Comparison of ENCODE assay signal across 16 cellular contexts in the genomic region with DNA sequence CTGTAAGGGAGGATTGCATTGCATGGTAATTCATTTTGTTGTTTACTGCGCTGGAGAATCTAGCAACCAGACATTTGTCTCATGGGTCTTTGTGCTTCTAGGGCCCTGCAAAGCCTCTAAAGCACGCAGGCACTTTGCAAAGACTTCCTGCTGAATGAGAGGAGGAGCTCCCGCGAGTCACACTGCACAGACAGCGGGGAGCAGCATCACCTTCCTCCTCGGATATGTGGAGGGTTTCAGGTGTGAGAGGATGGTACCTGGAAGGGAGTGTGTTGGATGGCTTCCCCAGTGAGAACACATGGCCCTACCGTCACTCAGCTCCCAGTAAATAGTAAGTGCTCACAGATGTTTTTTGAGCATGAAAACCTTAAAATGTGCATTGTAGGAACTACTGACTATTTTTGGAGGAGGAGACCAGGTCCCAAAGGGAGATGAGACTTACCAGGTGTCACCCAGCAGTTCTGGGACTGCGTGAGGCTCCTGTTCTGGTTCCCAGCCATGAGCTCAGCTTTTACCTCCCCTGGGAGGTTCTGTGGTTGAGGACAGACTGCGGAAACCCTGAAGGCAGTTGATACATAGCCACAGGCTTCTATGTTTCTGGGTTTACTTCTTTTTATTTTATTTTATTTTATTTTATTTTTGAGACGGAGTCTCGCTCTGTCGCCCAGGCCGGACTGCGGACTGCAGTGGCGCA.
DNase-seq lines count a peak whose midpoint lies in the region; ATAC-seq and TF ChIP-seq lines count a peak whose summit lies in the region.
"Had no signal": no experiment of that assay in that cellular context is flagged by ENCODE, and none has a peak within 500 bp of the region (broad histone marks: within the 10 kb centered on the region; RNA-seq: fewer than 3 reads in every experiment).

No MANE protein-coding gene starts in this region.

- H3K36me3 Mint-ChIP-seq in glutamatergic neuron (ENCODE audit: unreplicated experiment), result peaks cover 7% of the 10 kb centered on the region

- in situ Hi-C loops in gastrocnemius medialis (cut with MboI; ENCODE audit: low sequenced_read_pairs in 4 of 4), result no loop called here

- peaks cover 13% of the 10 kb centered on the region for H3K9me3 Mint-ChIP-seq in glutamatergic neuron (ENCODE audit: unreplicated experiment)

- H3K36me3 ChIP-seq in gastrocnemius medialis, result no peaks in the 10 kb centered on the region
- H3K36me3 ChIP-seq: neutrophil, uterus had no signal

- H3K4me1 ChIP-seq in gastrocnemius medialis, result no peaks in the 10 kb centered on the region
- H3K4me1 ChIP-seq: uterus had no signal

- no peak overlapping the region for H3K27ac ChIP-seq in gastrocnemius medialis
- H3K27ac ChIP-seq: neutrophil, PC-9, uterus had no signal

- peak overlapping the region; percentile 2 for H3K4me3 Mint-ChIP-seq in glutamatergic neuron (ENCODE audit: unreplicated experiment)
- H3K4me3 Mint-ChIP-seq: activated naive CD8-positive, alpha-beta T cell had no signal

- no peak for TF ChIP-seq CTCF in glutamatergic neuron (IDR thresholded peaks at IDR 0.05; ENCODE audit: partially characterized antibody, unreplicated experiment)
- no peak for TF ChIP-seq CTCF in gastrocnemius medialis (IDR thresholded peaks at IDR 0.05 in 4 of 5, conservative IDR thresholded peaks at IDR 0.05 in 1 of 5)

- H3K27ac Mint-ChIP-seq in glutamatergic neuron (ENCODE audit: unreplicated experiment), result peak overlapping the region; percentile 12
- H3K27ac Mint-ChIP-seq: activated naive CD8-positive, alpha-beta T cell had no signal

- intact Hi-C loops in gastrocnemius medialis (cut with DNase I; ENCODE audit: low total_unique reads), result no loop called here

- no peaks in the 10 kb centered on the region for H3K27me3 ChIP-seq in gastrocnemius medialis
- H3K27me3 ChIP-seq: neutrophil, uterus had no signal

- H3K4me1 Mint-ChIP-seq in glutamatergic neuron (ENCODE audit: low read depth, unreplicated experiment), result peaks cover 25% of the 10 kb centered on the region

- TF ChIP-seq POLR2A in gastrocnemius medialis (IDR thresholded peaks at IDR 0.05), result no peak

- no peak overlapping the region for H3K4me3 ChIP-seq in gastrocnemius medialis
- H3K4me3 ChIP-seq: PC-9, uterus had no signal

- no peaks in the 10 kb centered on the region for H3K9me3 ChIP-seq in gastrocnemius medialis
- H3K9me3 ChIP-seq: neutrophil, uterus had no signal

- no peak for DNase-seq in glutamatergic neuron
- DNase-seq in retina, result no peak
- no peak for DNase-seq in activated CD8-positive, alpha-beta memory T cell treated with anti-CD3 and anti-CD28 coated beads, Interleukin-2, amount 50 U/mL, for 48 hours
- no peak for DNase-seq in gastrocnemius medialis
- DNase-seq: activated CD4-positive, CD25-positive, alpha-beta regulatory T cell; activated CD8-positive, alpha-beta memory T cell treated with anti-CD3 and anti-CD28 coated beads, Interleukin-2, amount 50 U/mL, for 4 hours; NCI-H446; PC-9; stimulated activated naive CD8-positive, alpha-beta T cell treated with anti-CD3 and anti-CD28 coated beads, Interleukin-15, Interleukin-2, amounts not matched to agents 100 U/mL and 50 U/mL, for 24 hours; SW 1271; uterus had no signal

- H3K27me3 Mint-ChIP-seq in glutamatergic neuron (ENCODE audit: unreplicated experiment), result peaks cover 2% of the 10 kb centered on the region
- H3K27me3 Mint-ChIP-seq: activated naive CD8-positive, alpha-beta T cell had no signal

- ATAC-seq in GM18907 (IDR thresholded peaks at IDR 0.05; ENCODE audit: unreplicated experiment) (peak; percentile 96), GM21529 (IDR thresholded peaks at IDR 0.05; ENCODE audit: unreplicated experiment) (peak; percentile 52), HG03064 (IDR thresholded peaks at IDR 0.05; ENCODE audit: low read depth, unreplicated experiment) (peak; percentile 78), gastrocnemius medialis (no peak)
- ATAC-seq: stimulated activated naive CD8-positive, alpha-beta T cell treated with anti-CD3 and anti-CD28 coated beads, Interleukin-15, Interleukin-2, amounts not matched to agents 100 U/mL and 50 U/mL, for 24 hours had no signal

Comparison
In these comparisons a context has a peak if more than half of its experiments do, and no peak if none do; other contexts are left out.
1. ATAC-seq: peak in GM18907 (single experiment), GM21529 (single experiment) and HG03064 (single experiment); none in gastrocnemius medialis (0 of 2).